13 cellular contexts compared by ENCODE assay signal in genomic region chr15:36798789-36799188, GRCh38.
"Had no signal": no experiment of that assay in that cellular context is flagged by ENCODE, and none has a peak within 500 bp of the region (broad histone marks: within the 10 kb centered on the region; RNA-seq: fewer than 3 reads in every experiment).

No MANE protein-coding gene starts in this region.

- H3K4me1 ChIP-seq: adrenal gland, left lung, right atrium auricular region, transverse colon, vagina had no signal

- H3K4me3 ChIP-seq: esophagus muscularis mucosa, left lung, right atrium auricular region, smooth muscle cell, transverse colon, vagina had no signal

- H3K4me2 ChIP-seq: smooth muscle cell had no signal

- H3K36me3 ChIP-seq: adrenal gland, left lung, right atrium auricular region, transverse colon, vagina had no signal

- H3K9me3 ChIP-seq: adrenal gland, esophagus muscularis mucosa, left lung, right atrium auricular region, transverse colon, vagina had no signal

- ATAC-seq: left lung; natural killer cell treated with Interleukin-12 subunit alpha and Interleukin-12 subunit beta and Interleukin-15 and Interleukin-18, amount 100 ng/mL, for 72 hours; stimulated activated naive CD8-positive, alpha-beta T cell treated with anti-CD3 and anti-CD28 coated beads, Interleukin-15, Interleukin-2, amounts not matched to agents 100 U/mL and 50 U/mL, for 24 hours had no signal

- H3K27ac ChIP-seq: esophagus muscularis mucosa, left lung, right atrium auricular region, transverse colon, vagina had no signal

- DNase-seq: activated CD4-positive, CD25-positive, alpha-beta regulatory T cell treated with anti-CD3 and anti-CD28 coated beads, Interleukin-2, amount 50 U/mL, for 72 hours; activated naive CD4-positive, alpha-beta T cell treated with anti-CD3 and anti-CD28 coated beads, Interleukin-2, amount 50 U/mL, for 16 hours; activated T-cell treated with anti-CD3 and anti-CD28 coated beads for 4 hours; adrenal gland; hippocampal formation; left lung; stimulated activated naive CD8-positive, alpha-beta T cell treated with anti-CD3 and anti-CD28 coated beads, Interleukin-15, Interleukin-2, amounts not matched to agents 100 U/mL and 50 U/mL, for 24 hours; transverse colon had no signal

- H3K27me3 ChIP-seq: adrenal gland, esophagus muscularis mucosa, left lung, right atrium auricular region, transverse colon, vagina had no signal
